ENCODE assay signal across 24 cellular contexts in genomic region chrX:68939868-68940267, GRCh38.
DNase-seq lines count a peak whose midpoint lies in the region; ATAC-seq, FAIRE-seq and TF ChIP-seq lines count a peak whose summit lies in the region.
"Had no signal": no experiment of that assay in that cellular context is flagged by ENCODE, and none has a peak within 500 bp of the region (broad histone marks: within the 10 kb centered on the region; RNA-seq: fewer than 3 reads in every experiment).

No MANE protein-coding gene starts in this region.

- H3K79me2 ChIP-seq in astrocyte (ENCODE audit: insufficient read depth, low read length): no peaks in the 10 kb centered on the region

- POLR2A ChIA-PET in naive thymus-derived CD8-positive, alpha-beta T cell (lab: Charles Lee): no interaction called here

- DNase-seq in H7: peak; percentile 9
- no peak for DNase-seq in astrocyte (ENCODE audit: low read depth)
- peak; percentile 2 for DNase-seq in mucosa of gallbladder (ENCODE audit: low spot score)
- peak; percentile 10 for DNase-seq in type B pancreatic cell (ENCODE audit: extremely low spot score, unreplicated experiment)
- DNase-seq in naive thymus-derived CD8-positive, alpha-beta T cell: no peak
- DNase-seq in LoVo (ENCODE audit: low spot score): no peak
- DNase-seq in H4 (ENCODE audit: low spot score): no peak
- DNase-seq: Caco-2; CD4-positive, alpha-beta T cell; DMS 273 treated with DMSO at 0.1 percent for 48 hours; DMS79 treated with DMSO at 0.1 percent for 48 hours; KBM-7; NCI-H1092; NCI-H1436; NCI-H2029; NCI-H226; NCI-H524; NCI-H774; NK-92 treated with Interleukin-12 subunit alpha and Interleukin-12 subunit beta, amount 100 ng/mL, for 24 hours; SIG-M5; SK-N-SH had no signal

- H3K4me1 Mint-ChIP-seq in astrocyte (ENCODE audit: low read depth, unreplicated experiment) (peaks cover 14% of the 10 kb centered on the region), type B pancreatic cell (ENCODE audit: unreplicated experiment) (peaks cover 13% of the 10 kb centered on the region)
- H3K4me1 Mint-ChIP-seq in naive thymus-derived CD8-positive, alpha-beta T cell: peaks cover 2 to 6% (median 3%) of the 10 kb centered on the region in 4 donors

- H3K27ac Mint-ChIP-seq in astrocyte (ENCODE audit: unreplicated experiment) (no peak overlapping the region), type B pancreatic cell (no peak overlapping the region)
- no peak overlapping the region for H3K27ac Mint-ChIP-seq in naive thymus-derived CD8-positive, alpha-beta T cell
- H3K27ac Mint-ChIP-seq: CD4-positive, alpha-beta T cell had no signal

- H3K27me3 Mint-ChIP-seq in astrocyte (ENCODE audit: low read depth, unreplicated experiment): no peaks in the 10 kb centered on the region
- no peaks in the 10 kb centered on the region for H3K27me3 Mint-ChIP-seq in type B pancreatic cell
- no peaks in the 10 kb centered on the region for H3K27me3 Mint-ChIP-seq in naive thymus-derived CD8-positive, alpha-beta T cell
- H3K27me3 Mint-ChIP-seq: CD4-positive, alpha-beta T cell had no signal

- no peak overlapping the region for H2AFZ ChIP-seq in astrocyte (ENCODE audit: low read depth, low read length)

- peak; percentile 74 for FAIRE-seq in astrocyte (lab: Jason Lieb, UNC)

- no peak overlapping the region for H3K9ac ChIP-seq in astrocyte (ENCODE audit: low read length)
- H3K9ac ChIP-seq: BLaER1, SK-N-SH had no signal

- ATAC-seq in naive thymus-derived CD8-positive, alpha-beta T cell: no peak

- H3K9me3 ChIP-seq in astrocyte (ENCODE audit: insufficient read depth, low read depth, low read length): no peaks in the 10 kb centered on the region
- H3K9me3 ChIP-seq: BLaER1, Caco-2, HAP-1, SK-N-SH had no signal

- H3K4me3 ChIP-seq in H7 (ENCODE audit: insufficient read depth, low read depth, low read length) (no peak overlapping the region), astrocyte (ENCODE audit: insufficient read depth, low read depth, low read length) (no peak overlapping the region)
- H3K4me3 ChIP-seq: BLaER1, HAP-1 had no signal

- H3K36me3 Mint-ChIP-seq in astrocyte (ENCODE audit: low read depth, unreplicated experiment) (no peaks in the 10 kb centered on the region), type B pancreatic cell (no peaks in the 10 kb centered on the region)
- no peaks in the 10 kb centered on the region for H3K36me3 Mint-ChIP-seq in naive thymus-derived CD8-positive, alpha-beta T cell

- H3K27ac ChIP-seq in astrocyte (ENCODE audit: low read depth, low read length): no peak overlapping the region
- H3K27ac ChIP-seq: BLaER1, RWPE1 had no signal

- H3K36me3 ChIP-seq in H7 (replicated peaks; ENCODE audit: control insufficient read depth, insufficient read depth, low read length) (no peaks in the 10 kb centered on the region), astrocyte (ENCODE audit: insufficient read depth, low read length) (no peaks in the 10 kb centered on the region)
- H3K36me3 ChIP-seq: BLaER1, HAP-1 had no signal

- no peak for TF ChIP-seq CTCF in astrocyte (IDR thresholded peaks at IDR 0.05; ENCODE audit: insufficient read depth, low read depth, low read length)
- TF ChIP-seq CTCF in type B pancreatic cell (conservative IDR thresholded peaks at IDR 0.05): no peak

- H3K9me3 Mint-ChIP-seq in astrocyte (ENCODE audit: unreplicated experiment) (no peaks in the 10 kb centered on the region), type B pancreatic cell (no peaks in the 10 kb centered on the region)
- peaks cover 0 to 2% (median 0%) of the 10 kb centered on the region in 9 donors for H3K9me3 Mint-ChIP-seq in naive thymus-derived CD8-positive, alpha-beta T cell
- H3K9me3 Mint-ChIP-seq: CD4-positive, alpha-beta T cell had no signal

- peaks cover 33% of the 10 kb centered on the region for H3K4me1 ChIP-seq in astrocyte (ENCODE audit: insufficient read depth, low read length)
- H3K4me1 ChIP-seq: Caco-2, HAP-1 had no signal

- H3K27me3 ChIP-seq in H7 (ENCODE audit: control insufficient read depth, insufficient read depth, low read length) (no peaks in the 10 kb centered on the region; the same call in 1 of the 2 replicates), astrocyte (ENCODE audit: insufficient read depth, low read length) (no peaks in the 10 kb centered on the region)

- H4K20me1 ChIP-seq in astrocyte (ENCODE audit: insufficient read depth, low read length): no peaks in the 10 kb centered on the region

- H3K4me3 Mint-ChIP-seq in astrocyte (ENCODE audit: unreplicated experiment) (no peak overlapping the region), type B pancreatic cell (no peak overlapping the region)
- no peak overlapping the region for H3K4me3 Mint-ChIP-seq in naive thymus-derived CD8-positive, alpha-beta T cell
- H3K4me3 Mint-ChIP-seq: CD4-positive, alpha-beta T cell had no signal

- no peak overlapping the region for H3K4me2 ChIP-seq in astrocyte (ENCODE audit: low read length)
- H3K4me2 ChIP-seq: SK-N-SH had no signal

Comparison
In these comparisons a context has a peak if more than half of its experiments do, and no peak if none do; other contexts are left out.
1. DNase-seq: peak in H7 (single experiment), mucosa of gallbladder (single experiment) and type B pancreatic cell (single experiment); none in astrocyte (single experiment), naive thymus-derived CD8-positive, alpha-beta T cell (0 of 10), LoVo (single experiment) and H4 (single experiment).